In the genomic region with DNA sequence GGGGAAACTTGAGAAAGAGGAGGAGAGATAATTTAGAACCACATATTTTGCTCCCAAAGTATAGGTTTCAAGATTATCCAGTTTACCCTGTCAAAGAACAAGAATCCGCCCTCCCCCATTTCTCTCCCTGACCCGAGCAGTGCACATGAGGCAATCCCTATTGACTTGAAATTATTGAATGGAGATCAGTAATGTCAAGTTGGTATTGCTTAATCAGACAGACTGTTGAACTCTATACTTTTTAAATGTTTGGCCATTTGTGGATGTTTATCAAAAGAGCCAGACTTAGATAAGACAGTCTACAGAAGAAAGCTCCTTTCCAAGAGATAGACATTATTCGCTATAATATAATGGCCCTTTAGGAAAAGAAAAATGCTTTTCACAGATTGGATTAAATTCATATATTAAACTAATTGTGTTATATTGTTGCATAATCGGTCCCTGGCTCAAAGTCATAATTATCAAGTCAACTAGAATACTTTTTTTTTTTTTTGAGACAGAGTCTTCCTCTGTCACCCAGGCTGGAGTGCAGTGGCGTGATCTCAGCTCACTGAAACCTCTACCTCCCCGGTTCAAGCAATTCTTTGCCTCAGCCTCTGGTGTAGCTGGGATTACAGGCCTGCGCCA, we compare ENCODE assay signal across 1 cellular context.
TF ChIP-seq lines count a peak whose summit lies in the region.

No MANE protein-coding gene starts in this region.

TF ChIP-seq in HepG2, 621 proteins besides CTCF, POLR2A, EP300 and RAD21 (continued from another document and continues in another):
- TF ChIP-seq, protein P1, sequence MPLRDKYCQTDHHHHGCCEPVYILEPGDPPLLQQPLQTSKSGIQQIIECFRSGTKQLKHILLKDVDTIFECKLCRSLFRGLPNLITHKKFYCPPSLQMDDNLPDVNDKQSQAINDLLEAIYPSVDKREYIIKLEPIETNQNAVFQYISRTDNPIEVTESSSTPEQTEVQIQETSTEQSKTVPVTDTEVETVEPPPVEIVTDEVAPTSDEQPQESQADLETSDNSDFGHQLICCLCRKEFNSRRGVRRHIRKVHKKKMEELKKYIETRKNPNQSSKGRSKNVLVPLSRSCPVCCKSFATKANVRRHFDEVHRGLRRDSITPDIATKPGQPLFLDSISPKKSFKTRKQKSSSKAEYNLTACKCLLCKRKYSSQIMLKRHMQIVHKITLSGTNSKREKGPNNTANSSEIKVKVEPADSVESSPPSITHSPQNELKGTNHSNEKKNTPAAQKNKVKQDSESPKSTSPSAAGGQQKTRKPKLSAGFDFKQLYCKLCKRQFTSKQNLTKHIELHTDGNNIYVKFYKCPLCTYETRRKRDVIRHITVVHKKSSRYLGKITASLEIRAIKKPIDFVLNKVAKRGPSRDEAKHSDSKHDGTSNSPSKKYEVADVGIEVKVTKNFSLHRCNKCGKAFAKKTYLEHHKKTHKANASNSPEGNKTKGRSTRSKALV (CRISPR knock-in tag; IDR thresholded peaks at IDR 0.05), result no peak
- no peak for TF ChIP-seq ZBTB7A (CRISPR knock-in tag; IDR thresholded peaks at IDR 0.05)
- TF ChIP-seq, protein P2, sequence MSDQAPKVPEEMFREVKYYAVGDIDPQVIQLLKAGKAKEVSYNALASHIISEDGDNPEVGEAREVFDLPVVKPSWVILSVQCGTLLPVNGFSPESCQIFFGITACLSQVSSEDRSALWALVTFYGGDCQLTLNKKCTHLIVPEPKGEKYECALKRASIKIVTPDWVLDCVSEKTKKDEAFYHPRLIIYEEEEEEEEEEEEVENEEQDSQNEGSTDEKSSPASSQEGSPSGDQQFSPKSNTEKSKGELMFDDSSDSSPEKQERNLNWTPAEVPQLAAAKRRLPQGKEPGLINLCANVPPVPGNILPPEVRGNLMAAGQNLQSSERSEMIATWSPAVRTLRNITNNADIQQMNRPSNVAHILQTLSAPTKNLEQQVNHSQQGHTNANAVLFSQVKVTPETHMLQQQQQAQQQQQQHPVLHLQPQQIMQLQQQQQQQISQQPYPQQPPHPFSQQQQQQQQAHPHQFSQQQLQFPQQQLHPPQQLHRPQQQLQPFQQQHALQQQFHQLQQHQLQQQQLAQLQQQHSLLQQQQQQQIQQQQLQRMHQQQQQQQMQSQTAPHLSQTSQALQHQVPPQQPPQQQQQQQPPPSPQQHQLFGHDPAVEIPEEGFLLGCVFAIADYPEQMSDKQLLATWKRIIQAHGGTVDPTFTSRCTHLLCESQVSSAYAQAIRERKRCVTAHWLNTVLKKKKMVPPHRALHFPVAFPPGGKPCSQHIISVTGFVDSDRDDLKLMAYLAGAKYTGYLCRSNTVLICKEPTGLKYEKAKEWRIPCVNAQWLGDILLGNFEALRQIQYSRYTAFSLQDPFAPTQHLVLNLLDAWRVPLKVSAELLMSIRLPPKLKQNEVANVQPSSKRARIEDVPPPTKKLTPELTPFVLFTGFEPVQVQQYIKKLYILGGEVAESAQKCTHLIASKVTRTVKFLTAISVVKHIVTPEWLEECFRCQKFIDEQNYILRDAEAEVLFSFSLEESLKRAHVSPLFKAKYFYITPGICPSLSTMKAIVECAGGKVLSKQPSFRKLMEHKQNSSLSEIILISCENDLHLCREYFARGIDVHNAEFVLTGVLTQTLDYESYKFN (CRISPR knock-in tag; conservative IDR thresholded peaks at IDR 0.05), result peak; percentile 79
- TF ChIP-seq ZNF670 (CRISPR knock-in tag; IDR thresholded peaks at IDR 0.05; ENCODE audit: borderline replicate concordance), result no peak
- no peak for TF ChIP-seq FOXA1 (IDR thresholded peaks at IDR 0.05)
- peak; percentile 88 for TF ChIP-seq FOXA1 (CRISPR knock-in tag; IDR thresholded peaks at IDR 0.05)
- peak; percentile 72; the same call in 1 of the 2 replicates for TF ChIP-seq PHF21A (CRISPR knock-in tag; IDR thresholded peaks at IDR 0.05)
- TF ChIP-seq ZNF75D (CRISPR knock-in tag; IDR thresholded peaks at IDR 0.05; ENCODE audit: borderline replicate concordance), result no peak
- peak in 1 of 2 experiments; percentile 60; a peak in 1 of 4 replicates for TF ChIP-seq NR2F1 (CRISPR knock-in tag; IDR thresholded peaks at IDR 0.05)
- TF ChIP-seq, protein P3, sequence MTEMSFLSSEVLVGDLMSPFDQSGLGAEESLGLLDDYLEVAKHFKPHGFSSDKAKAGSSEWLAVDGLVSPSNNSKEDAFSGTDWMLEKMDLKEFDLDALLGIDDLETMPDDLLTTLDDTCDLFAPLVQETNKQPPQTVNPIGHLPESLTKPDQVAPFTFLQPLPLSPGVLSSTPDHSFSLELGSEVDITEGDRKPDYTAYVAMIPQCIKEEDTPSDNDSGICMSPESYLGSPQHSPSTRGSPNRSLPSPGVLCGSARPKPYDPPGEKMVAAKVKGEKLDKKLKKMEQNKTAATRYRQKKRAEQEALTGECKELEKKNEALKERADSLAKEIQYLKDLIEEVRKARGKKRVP (CRISPR knock-in tag; IDR thresholded peaks at IDR 0.05), result peak in 1 of 2 experiments; percentile 90; a peak in 2 of 4 replicates
- TF ChIP-seq ZKSCAN8 (CRISPR knock-in tag; IDR thresholded peaks at IDR 0.05; ENCODE audit: borderline replicate concordance), result no peak
- no peak for TF ChIP-seq PHF20 (CRISPR knock-in tag; IDR thresholded peaks at IDR 0.05)
- TF ChIP-seq, protein P4, sequence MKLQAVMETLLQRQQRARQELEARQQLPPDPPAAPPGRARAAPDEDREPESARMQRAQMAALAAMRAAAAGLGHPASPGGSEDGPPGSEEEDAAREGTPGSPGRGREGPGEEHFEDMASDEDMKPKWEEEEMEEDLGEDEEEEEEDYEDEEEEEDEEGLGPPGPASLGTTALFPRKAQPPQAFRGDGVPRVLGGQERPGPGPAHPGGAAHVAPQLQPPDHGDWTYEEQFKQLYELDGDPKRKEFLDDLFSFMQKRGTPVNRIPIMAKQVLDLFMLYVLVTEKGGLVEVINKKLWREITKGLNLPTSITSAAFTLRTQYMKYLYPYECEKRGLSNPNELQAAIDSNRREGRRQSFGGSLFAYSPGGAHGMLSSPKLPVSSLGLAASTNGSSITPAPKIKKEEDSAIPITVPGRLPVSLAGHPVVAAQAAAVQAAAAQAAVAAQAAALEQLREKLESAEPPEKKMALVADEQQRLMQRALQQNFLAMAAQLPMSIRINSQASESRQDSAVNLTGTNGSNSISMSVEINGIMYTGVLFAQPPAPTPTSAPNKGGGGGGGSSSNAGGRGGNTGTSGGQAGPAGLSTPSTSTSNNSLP (IDR thresholded peaks at IDR 0.05; ENCODE audit: low read depth, low read length), result peak; percentile 92
- TF ChIP-seq NONO (IDR thresholded peaks at IDR 0.05), result no peak
- no peak for TF ChIP-seq NONO (CRISPR knock-in tag; conservative IDR thresholded peaks at IDR 0.05)
- TF ChIP-seq YEATS4 (CRISPR knock-in tag; IDR thresholded peaks at IDR 0.05; ENCODE audit: borderline replicate concordance), result peak; percentile 15; the same call in 1 of the 2 replicates
- no peak for TF ChIP-seq MYC (CRISPR knock-in tag; IDR thresholded peaks at IDR 0.05; ENCODE audit: borderline replicate concordance)
- TF ChIP-seq CBFB (CRISPR knock-in tag; IDR thresholded peaks at IDR 0.05), result no peak
- no peak; the same call in 1 of the 2 replicates for TF ChIP-seq TGIF2 (CRISPR knock-in tag; IDR thresholded peaks at IDR 0.05)
- TF ChIP-seq, protein P5, sequence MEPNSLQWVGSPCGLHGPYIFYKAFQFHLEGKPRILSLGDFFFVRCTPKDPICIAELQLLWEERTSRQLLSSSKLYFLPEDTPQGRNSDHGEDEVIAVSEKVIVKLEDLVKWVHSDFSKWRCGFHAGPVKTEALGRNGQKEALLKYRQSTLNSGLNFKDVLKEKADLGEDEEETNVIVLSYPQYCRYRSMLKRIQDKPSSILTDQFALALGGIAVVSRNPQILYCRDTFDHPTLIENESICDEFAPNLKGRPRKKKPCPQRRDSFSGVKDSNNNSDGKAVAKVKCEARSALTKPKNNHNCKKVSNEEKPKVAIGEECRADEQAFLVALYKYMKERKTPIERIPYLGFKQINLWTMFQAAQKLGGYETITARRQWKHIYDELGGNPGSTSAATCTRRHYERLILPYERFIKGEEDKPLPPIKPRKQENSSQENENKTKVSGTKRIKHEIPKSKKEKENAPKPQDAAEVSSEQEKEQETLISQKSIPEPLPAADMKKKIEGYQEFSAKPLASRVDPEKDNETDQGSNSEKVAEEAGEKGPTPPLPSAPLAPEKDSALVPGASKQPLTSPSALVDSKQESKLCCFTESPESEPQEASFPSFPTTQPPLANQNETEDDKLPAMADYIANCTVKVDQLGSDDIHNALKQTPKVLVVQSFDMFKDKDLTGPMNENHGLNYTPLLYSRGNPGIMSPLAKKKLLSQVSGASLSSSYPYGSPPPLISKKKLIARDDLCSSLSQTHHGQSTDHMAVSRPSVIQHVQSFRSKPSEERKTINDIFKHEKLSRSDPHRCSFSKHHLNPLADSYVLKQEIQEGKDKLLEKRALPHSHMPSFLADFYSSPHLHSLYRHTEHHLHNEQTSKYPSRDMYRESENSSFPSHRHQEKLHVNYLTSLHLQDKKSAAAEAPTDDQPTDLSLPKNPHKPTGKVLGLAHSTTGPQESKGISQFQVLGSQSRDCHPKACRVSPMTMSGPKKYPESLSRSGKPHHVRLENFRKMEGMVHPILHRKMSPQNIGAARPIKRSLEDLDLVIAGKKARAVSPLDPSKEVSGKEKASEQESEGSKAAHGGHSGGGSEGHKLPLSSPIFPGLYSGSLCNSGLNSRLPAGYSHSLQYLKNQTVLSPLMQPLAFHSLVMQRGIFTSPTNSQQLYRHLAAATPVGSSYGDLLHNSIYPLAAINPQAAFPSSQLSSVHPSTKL (CRISPR knock-in tag; IDR thresholded peaks at IDR 0.05), result peak; percentile 88
- TF ChIP-seq ZNF703 (CRISPR knock-in tag; IDR thresholded peaks at IDR 0.05; ENCODE audit: borderline replicate concordance), result no peak
- TF ChIP-seq POLR2AphosphoS5 (IDR thresholded peaks at IDR 0.05; ENCODE audit: low read depth, low read length), result no peak
- TF ChIP-seq CENPX (CRISPR knock-in tag; IDR thresholded peaks at IDR 0.05), result no peak
- peak; percentile 94 for TF ChIP-seq NCOR1 (IDR thresholded peaks at IDR 0.05; ENCODE audit: borderline replicate concordance, low read length)
- no peak for TF ChIP-seq STAG1 (CRISPR knock-in tag; IDR thresholded peaks at IDR 0.05)
- TF ChIP-seq, protein P6, sequence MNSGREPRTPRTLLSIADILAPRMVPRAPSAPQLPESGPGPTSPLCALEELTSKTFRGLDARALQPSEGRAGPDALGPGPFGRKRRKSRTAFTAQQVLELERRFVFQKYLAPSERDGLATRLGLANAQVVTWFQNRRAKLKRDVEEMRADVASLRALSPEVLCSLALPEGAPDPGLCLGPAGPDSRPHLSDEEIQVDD (CRISPR knock-in tag; IDR thresholded peaks at IDR 0.05; ENCODE audit: borderline replicate concordance), result no peak
- peak; percentile 49; the same call in 1 of the 2 replicates for TF ChIP-seq CREM (IDR thresholded peaks at IDR 0.05)
- no peak for TF ChIP-seq CREM (CRISPR knock-in tag; IDR thresholded peaks at IDR 0.05)
- TF ChIP-seq, protein P7, sequence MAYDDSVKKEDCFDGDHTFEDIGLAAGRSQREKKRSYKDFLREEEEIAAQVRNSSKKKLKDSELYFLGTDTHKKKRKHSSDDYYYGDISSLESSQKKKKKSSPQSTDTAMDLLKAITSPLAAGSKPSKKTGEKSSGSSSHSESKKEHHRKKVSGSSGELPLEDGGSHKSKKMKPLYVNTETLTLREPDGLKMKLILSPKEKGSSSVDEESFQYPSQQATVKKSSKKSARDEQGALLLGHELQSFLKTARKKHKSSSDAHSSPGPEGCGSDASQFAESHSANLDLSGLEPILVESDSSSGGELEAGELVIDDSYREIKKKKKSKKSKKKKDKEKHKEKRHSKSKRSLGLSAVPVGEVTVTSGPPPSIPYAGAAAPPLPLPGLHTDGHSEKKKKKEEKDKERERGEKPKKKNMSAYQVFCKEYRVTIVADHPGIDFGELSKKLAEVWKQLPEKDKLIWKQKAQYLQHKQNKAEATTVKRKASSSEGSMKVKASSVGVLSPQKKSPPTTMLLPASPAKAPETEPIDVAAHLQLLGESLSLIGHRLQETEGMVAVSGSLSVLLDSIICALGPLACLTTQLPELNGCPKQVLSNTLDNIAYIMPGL (CRISPR knock-in tag; IDR thresholded peaks at IDR 0.05; ENCODE audit: borderline replicate concordance in 1 of 2, low read depth in 1 of 2), result no peak
- no peak for TF ChIP-seq ZNF431 (CRISPR knock-in tag; IDR thresholded peaks at IDR 0.05; ENCODE audit: borderline replicate concordance, low read depth)
- TF ChIP-seq, protein P8, sequence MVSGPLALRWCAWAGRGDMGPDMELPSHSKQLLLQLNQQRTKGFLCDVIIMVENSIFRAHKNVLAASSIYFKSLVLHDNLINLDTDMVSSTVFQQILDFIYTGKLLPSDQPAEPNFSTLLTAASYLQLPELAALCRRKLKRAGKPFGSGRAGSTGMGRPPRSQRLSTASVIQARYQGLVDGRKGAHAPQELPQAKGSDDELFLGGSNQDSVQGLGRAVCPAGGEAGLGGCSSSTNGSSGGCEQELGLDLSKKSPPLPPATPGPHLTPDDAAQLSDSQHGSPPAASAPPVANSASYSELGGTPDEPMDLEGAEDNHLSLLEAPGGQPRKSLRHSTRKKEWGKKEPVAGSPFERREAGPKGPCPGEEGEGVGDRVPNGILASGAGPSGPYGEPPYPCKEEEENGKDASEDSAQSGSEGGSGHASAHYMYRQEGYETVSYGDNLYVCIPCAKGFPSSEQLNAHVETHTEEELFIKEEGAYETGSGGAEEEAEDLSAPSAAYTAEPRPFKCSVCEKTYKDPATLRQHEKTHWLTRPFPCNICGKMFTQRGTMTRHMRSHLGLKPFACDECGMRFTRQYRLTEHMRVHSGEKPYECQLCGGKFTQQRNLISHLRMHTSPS (CRISPR knock-in tag; IDR thresholded peaks at IDR 0.05; ENCODE audit: low read depth), result no peak
- TF ChIP-seq SOX5 (CRISPR knock-in tag; IDR thresholded peaks at IDR 0.05; ENCODE audit: borderline replicate concordance), result peak; percentile 61; the same call in 1 of the 2 replicates
- TF ChIP-seq, protein P9, sequence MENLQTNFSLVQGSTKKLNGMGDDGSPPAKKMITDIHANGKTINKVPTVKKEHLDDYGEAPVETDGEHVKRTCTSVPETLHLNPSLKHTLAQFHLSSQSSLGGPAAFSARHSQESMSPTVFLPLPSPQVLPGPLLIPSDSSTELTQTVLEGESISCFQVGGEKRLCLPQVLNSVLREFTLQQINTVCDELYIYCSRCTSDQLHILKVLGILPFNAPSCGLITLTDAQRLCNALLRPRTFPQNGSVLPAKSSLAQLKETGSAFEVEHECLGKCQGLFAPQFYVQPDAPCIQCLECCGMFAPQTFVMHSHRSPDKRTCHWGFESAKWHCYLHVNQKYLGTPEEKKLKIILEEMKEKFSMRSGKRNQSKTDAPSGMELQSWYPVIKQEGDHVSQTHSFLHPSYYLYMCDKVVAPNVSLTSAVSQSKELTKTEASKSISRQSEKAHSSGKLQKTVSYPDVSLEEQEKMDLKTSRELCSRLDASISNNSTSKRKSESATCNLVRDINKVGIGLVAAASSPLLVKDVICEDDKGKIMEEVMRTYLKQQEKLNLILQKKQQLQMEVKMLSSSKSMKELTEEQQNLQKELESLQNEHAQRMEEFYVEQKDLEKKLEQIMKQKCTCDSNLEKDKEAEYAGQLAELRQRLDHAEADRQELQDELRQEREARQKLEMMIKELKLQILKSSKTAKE (CRISPR knock-in tag; IDR thresholded peaks at IDR 0.05; ENCODE audit: borderline replicate concordance), result peak; percentile 76
- TF ChIP-seq, protein P10, sequence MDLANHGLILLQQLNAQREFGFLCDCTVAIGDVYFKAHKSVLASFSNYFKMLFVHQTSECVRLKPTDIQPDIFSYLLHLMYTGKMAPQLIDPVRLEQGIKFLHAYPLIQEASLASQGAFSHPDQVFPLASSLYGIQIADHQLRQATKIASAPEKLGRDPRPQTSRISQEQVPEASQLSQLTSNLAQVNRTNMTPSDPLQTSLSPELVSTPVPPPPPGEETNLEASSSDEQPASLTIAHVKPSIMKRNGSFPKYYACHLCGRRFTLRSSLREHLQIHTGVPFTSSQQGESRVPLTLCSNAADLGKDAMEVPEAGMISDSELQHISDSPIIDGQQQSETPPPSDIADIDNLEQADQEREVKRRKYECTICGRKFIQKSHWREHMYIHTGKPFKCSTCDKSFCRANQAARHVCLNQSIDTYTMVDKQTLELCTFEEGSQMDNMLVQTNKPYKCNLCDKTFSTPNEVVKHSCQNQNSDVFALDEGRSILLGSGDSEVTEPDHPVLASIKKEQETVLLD (CRISPR knock-in tag; IDR thresholded peaks at IDR 0.05; ENCODE audit: low read depth), result no peak
